Comparison of ENCODE assay signal across 8 cellular contexts in genomic region chr1:110829955-110830553, GRCh38. TPM values are rescaled to one million over a fixed set of nuclear protein-coding genes. Genes with fewer than 3 reads are reported as not detected.
DNase-seq lines count a peak whose midpoint lies in the region; TF ChIP-seq lines count a peak whose summit lies in the region.

No MANE protein-coding gene starts in this region.

- H3K27ac ChIP-seq in VCaP, result no peak overlapping the region

- intact Hi-C loops in cardiac septum (cut with DNase I), result no loop called here

- H3K4me3 ChIP-seq in fibroblast of villous mesenchyme (ENCODE audit: low read depth, low read length), result no peak overlapping the region

- TF ChIP-seq CTCF in VCaP (conservative IDR thresholded peaks at IDR 0.05) (peak; percentile 84), fibroblast of villous mesenchyme (IDR thresholded peaks at IDR 0.05; ENCODE audit: insufficient read depth, low read depth, low read length) (peak; percentile 80)

- in situ Hi-C loops in Caki2 (cut with HindIII; ENCODE audit: low pct_unique_long_range_greater_than_20kb, low sequenced_read_pairs), result no loop called here

- peak; percentile 3 for DNase-seq in Caki2 (ENCODE audit: low read depth)
- DNase-seq in GM19238 (ENCODE audit: insufficient read length, low spot score), result peak; percentile 16
- DNase-seq in NCI-H1105 treated with DMSO at 0.1 percent for 48 hours (lab: John Stamatoyannopoulos, UW), result peak; percentile 41
- DNase-seq in fibroblast of villous mesenchyme (ENCODE audit: low read depth), result peak; percentile 8
- DNase-seq in stimulated activated naive CD4-positive, alpha-beta T cell treated with Interleukin-2 at 50 U/mL for 16 hours (lab: John Stamatoyannopoulos, UW), result peak; percentile 2
- no peak for DNase-seq in cardiac septum (ENCODE audit: low spot score)
- no peak for DNase-seq in OCI-M2 (lab: John Stamatoyannopoulos, UW; ENCODE audit: unreplicated experiment)

RNA-seq across cellular contexts. Expression of gene CD53, which starts 42.9 kb away (rescaled TPM):
- not detected in 2 replicates for total RNA-seq in Caki2 (2014; rRNA removed; shearing (Covaris generic); ENCODE audit: low replicate concordance)
- total RNA-seq in fibroblast of villous mesenchyme, result not detected in 2 replicates
- 5.2 TPM for total RNA-seq in cardiac septum

Comparison
In these comparisons a context has a peak if more than half of its experiments do, and no peak if none do; other contexts are left out.
1. DNase-seq: peak in Caki2 (single experiment), GM19238 (single experiment), NCI-H1105 treated with DMSO at 0.1 percent for 48 hours (single experiment), fibroblast of villous mesenchyme (single experiment) and stimulated activated naive CD4-positive, alpha-beta T cell treated with Interleukin-2 at 50 U/mL for 16 hours (single experiment); none in cardiac septum (single experiment) and OCI-M2 (single experiment).